ENCODE assay signal across 34 cellular contexts in genomic region chr7:43311694-43312093, GRCh38.
"Had no signal": no experiment of that assay in that cellular context is flagged by ENCODE, and none has a peak within 500 bp of the region (broad histone marks: within the 10 kb centered on the region; RNA-seq: fewer than 3 reads in every experiment).

No MANE protein-coding gene starts in this region.

- H3K36me3 Mint-ChIP-seq: activated CD4-positive, alpha-beta memory T cell treated with anti-CD3 and anti-CD28 coated beads for 36 hours; activated CD8-positive, alpha-beta memory T cell treated with anti-CD3 and anti-CD28 coated beads, Interleukin-2, amount 10 ng/mL, durations not matched to agents 7 days and 5 days; activated naive CD4-positive, alpha-beta T cell treated with anti-CD3 and anti-CD28 coated beads, Interleukin-2, amount 10 ng/mL, durations not matched to agents 7 days and 5 days; activated naive CD4-positive, alpha-beta T cell treated with anti-CD3 and anti-CD28 coated beads, Interleukin-2, amount 50 U/mL, for 24 hours; activated naive CD8-positive, alpha-beta T cell; activated naive CD8-positive, alpha-beta T cell treated with anti-CD3 and anti-CD28 coated beads, Interleukin-2, amount 10 ng/mL, durations not matched to agents 7 days and 5 days had no signal

- ATAC-seq: activated CD8-positive, alpha-beta memory T cell treated with anti-CD3 and anti-CD28 coated beads, Interleukin-2, amount 10 ng/mL, durations not matched to agents 7 days and 5 days; activated CD8-positive, alpha-beta T cell treated with anti-CD3 and anti-CD28 coated beads, Interleukin-2, amount 10 ng/mL, durations not matched to agents 7 days and 5 days; activated naive CD8-positive, alpha-beta T cell treated with anti-CD3 and anti-CD28 coated beads, Interleukin-2, amount 50 U/mL, for 24 hours had no signal

- H3K4me1 Mint-ChIP-seq: activated B cell treated with CpG ODN at 0.5 μM for 24 hours had no signal

- H3K27me3 ChIP-seq: ascending aorta, cardiac muscle cell had no signal

- H3K9me3 Mint-ChIP-seq: activated B cell treated with CpG ODN at 0.5 μM for 24 hours; activated CD4-positive, alpha-beta memory T cell treated with anti-CD3 and anti-CD28 coated beads for 36 hours; activated CD4-positive, alpha-beta T cell treated with anti-CD3 and anti-CD28 coated beads, Interleukin-2, amount 10 ng/mL, durations not matched to agents 24 days and 14 days; activated naive CD4-positive, alpha-beta T cell treated with anti-CD3 and anti-CD28 coated beads, Interleukin-2, amount 10 ng/mL, durations not matched to agents 7 days and 5 days; activated naive CD4-positive, alpha-beta T cell treated with anti-CD3 and anti-CD28 coated beads, Interleukin-2, amount 50 U/mL, for 24 hours; activated naive CD8-positive, alpha-beta T cell treated with anti-CD3 and anti-CD28 coated beads, Interleukin-2, amount 10 ng/mL, durations not matched to agents 7 days and 5 days; activated naive CD8-positive, alpha-beta T cell treated with anti-CD3 and anti-CD28 coated beads, Interleukin-2, amount 50 U/mL, for 24 hours; activated T-cell treated with anti-CD3 and anti-CD28 coated beads, Interleukin-2, amount 50 U/mL, for 24 hours; activated T-helper 2 cell treated with anti-CD3 and anti-CD28 coated beads, Interferon-gamma antibody, Interleukin-2, Interleukin-4, amounts not matched to agents 10 μg/mL and 5 μg/mL and 100 μg/mL, durations not matched to agents 14 hours and 24 hours and 36 hours; brain; T-helper 1 cell treated with Interleukin-12 subunit alpha and Interleukin-12 subunit beta and Interleukin-4 antibody, amounts not matched to agents 30 μg/mL and 1 μg/mL, for 36 hours; T-helper 2 cell treated with Interferon-gamma antibody and Interleukin-4, amounts not matched to agents 5 μg/mL and 100 μg/mL, for 36 hours had no signal

- DNase-seq: activated B cell treated with CpG ODN at 0.5 μM for 24 hours; activated CD4-positive, alpha-beta memory T cell treated with anti-CD3 and anti-CD28 coated beads for 36 hours; activated CD4-positive, alpha-beta T cell treated with anti-CD3 and anti-CD28 coated beads for 4 hours; activated CD4-positive, alpha-beta T cell treated with anti-CD3 and anti-CD28 coated beads, Interleukin-2, amount 10 ng/mL, durations not matched to agents 24 days and 14 days; activated CD4-positive, alpha-beta T cell treated with anti-CD3 and anti-CD28 coated beads, Interleukin-2, amount 50 U/mL, for 1 hour; activated CD4-positive, alpha-beta T cell treated with anti-CD3 and anti-CD28 coated beads, Interleukin-2, amount 50 U/mL, for 4 hours; activated CD4-positive, CD25-positive, alpha-beta regulatory T cell treated with anti-CD3 and anti-CD28 coated beads, Interleukin-2, amount 50 U/mL, for 72 hours; activated CD8-positive, alpha-beta memory T cell treated with anti-CD3 and anti-CD28 coated beads for 24 hours; activated CD8-positive, alpha-beta memory T cell treated with anti-CD3 and anti-CD28 coated beads, Interleukin-2, amount 10 ng/mL, durations not matched to agents 7 days and 5 days; activated CD8-positive, alpha-beta memory T cell treated with anti-CD3 and anti-CD28 coated beads, Interleukin-2, amount 50 U/mL, for 48 hours; activated CD8-positive, alpha-beta T cell treated with anti-CD3 and anti-CD28 coated beads, Interleukin-2, amount 10 ng/mL, durations not matched to agents 7 days and 5 days; activated effector memory CD4-positive, alpha-beta T cell treated with Interleukin-2 at 50 U/mL for 16 hours; activated gamma-delta T cell; activated naive CD4-positive, alpha-beta T cell treated with anti-CD3 and anti-CD28 coated beads, Interleukin-2, amount 10 ng/mL, durations not matched to agents 7 days and 5 days; activated naive CD4-positive, alpha-beta T cell treated with Interleukin-2 at 50 U/mL for 16 hours; activated naive CD8-positive, alpha-beta T cell treated with anti-CD3 and anti-CD28 coated beads, Interleukin-2, amount 10 ng/mL, durations not matched to agents 7 days and 5 days; activated naive CD8-positive, alpha-beta T cell treated with anti-CD3 and anti-CD28 coated beads, Interleukin-2, amount 50 U/mL, for 24 hours; activated T-cell treated with anti-CD3 and anti-CD28 coated beads, Interleukin-2, amount 50 U/mL, for 24 hours; activated T-cell treated with anti-CD3 and anti-CD28 coated beads, Interleukin-2, amount 50 U/mL, for 48 hours; amygdala; anterior cingulate cortex; central memory CD4-positive, alpha-beta T cell; T-helper 1 cell; T-helper 2 cell; T-helper 9 cell had no signal

- H3K9me3 ChIP-seq: ascending aorta had no signal

- H3K36me3 ChIP-seq: ascending aorta, cardiac muscle cell had no signal

- H3K27ac ChIP-seq: ascending aorta, cardiac muscle cell, VCaP had no signal

- H3K4me1 ChIP-seq: ascending aorta had no signal

- H3K4me3 ChIP-seq: ascending aorta, cardiac muscle cell had no signal

- H3K27ac Mint-ChIP-seq: activated B cell treated with CpG ODN at 0.5 μM for 24 hours; activated CD4-positive, alpha-beta memory T cell treated with anti-CD3 and anti-CD28 coated beads for 36 hours; activated CD4-positive, alpha-beta T cell treated with anti-CD3 and anti-CD28 coated beads, Interleukin-2, amount 10 ng/mL, durations not matched to agents 24 days and 14 days; activated CD8-positive, alpha-beta memory T cell treated with anti-CD3 and anti-CD28 coated beads, Interleukin-2, amount 10 ng/mL, durations not matched to agents 7 days and 5 days; activated CD8-positive, alpha-beta T cell treated with anti-CD3 and anti-CD28 coated beads, Interleukin-2, amount 10 ng/mL, durations not matched to agents 7 days and 5 days; activated naive CD4-positive, alpha-beta T cell treated with anti-CD3 and anti-CD28 coated beads, Interleukin-2, amount 10 ng/mL, durations not matched to agents 7 days and 5 days; activated naive CD4-positive, alpha-beta T cell treated with anti-CD3 and anti-CD28 coated beads, Interleukin-2, amount 50 U/mL, for 24 hours; activated naive CD8-positive, alpha-beta T cell; activated naive CD8-positive, alpha-beta T cell treated with anti-CD3 and anti-CD28 coated beads, Interleukin-2, amount 10 ng/mL, durations not matched to agents 7 days and 5 days; activated naive CD8-positive, alpha-beta T cell treated with anti-CD3 and anti-CD28 coated beads, Interleukin-2, amount 50 U/mL, for 24 hours; activated T-cell treated with anti-CD3 and anti-CD28 coated beads, Interleukin-2, amount 50 U/mL, for 24 hours; activated T-helper 2 cell treated with anti-CD3 and anti-CD28 coated beads, Interferon-gamma antibody, Interleukin-2, Interleukin-4, amounts not matched to agents 10 μg/mL and 5 μg/mL and 100 μg/mL, durations not matched to agents 14 hours and 24 hours and 36 hours; brain; T-helper 1 cell treated with Interleukin-12 subunit alpha and Interleukin-12 subunit beta and Interleukin-4 antibody, amounts not matched to agents 30 μg/mL and 1 μg/mL, for 36 hours; T-helper 2 cell treated with Interferon-gamma antibody and Interleukin-4, amounts not matched to agents 5 μg/mL and 100 μg/mL, for 36 hours had no signal

- H3K27me3 Mint-ChIP-seq: activated naive CD4-positive, alpha-beta T cell treated with anti-CD3 and anti-CD28 coated beads, Interleukin-2, amount 10 ng/mL, durations not matched to agents 7 days and 5 days; activated naive CD4-positive, alpha-beta T cell treated with anti-CD3 and anti-CD28 coated beads, Interleukin-2, amount 50 U/mL, for 24 hours; activated naive CD8-positive, alpha-beta T cell; activated T-cell treated with anti-CD3 and anti-CD28 coated beads, Interleukin-2, amount 50 U/mL, for 24 hours; brain had no signal

- H3K4me3 Mint-ChIP-seq: activated B cell treated with CpG ODN at 0.5 μM for 24 hours; activated CD4-positive, alpha-beta memory T cell treated with anti-CD3 and anti-CD28 coated beads for 36 hours; activated CD4-positive, alpha-beta T cell treated with anti-CD3 and anti-CD28 coated beads, Interleukin-2, amount 10 ng/mL, durations not matched to agents 24 days and 14 days; activated CD8-positive, alpha-beta memory T cell treated with anti-CD3 and anti-CD28 coated beads, Interleukin-2, amount 10 ng/mL, durations not matched to agents 7 days and 5 days; activated CD8-positive, alpha-beta T cell treated with anti-CD3 and anti-CD28 coated beads, Interleukin-2, amount 10 ng/mL, durations not matched to agents 7 days and 5 days; activated naive CD4-positive, alpha-beta T cell treated with anti-CD3 and anti-CD28 coated beads, Interleukin-2, amount 10 ng/mL, durations not matched to agents 7 days and 5 days; activated naive CD4-positive, alpha-beta T cell treated with anti-CD3 and anti-CD28 coated beads, Interleukin-2, amount 50 U/mL, for 24 hours; activated naive CD8-positive, alpha-beta T cell; activated naive CD8-positive, alpha-beta T cell treated with anti-CD3 and anti-CD28 coated beads, Interleukin-2, amount 10 ng/mL, durations not matched to agents 7 days and 5 days; activated naive CD8-positive, alpha-beta T cell treated with anti-CD3 and anti-CD28 coated beads, Interleukin-2, amount 50 U/mL, for 24 hours; activated T-cell treated with anti-CD3 and anti-CD28 coated beads, Interleukin-2, amount 50 U/mL, for 24 hours; brain; T-helper 1 cell treated with Interleukin-12 subunit alpha and Interleukin-12 subunit beta and Interleukin-4 antibody, amounts not matched to agents 30 μg/mL and 1 μg/mL, for 36 hours; T-helper 2 cell treated with Interferon-gamma antibody and Interleukin-4, amounts not matched to agents 5 μg/mL and 100 μg/mL, for 36 hours had no signal
